26 cellular contexts compared by ENCODE assay signal in the genomic region with DNA sequence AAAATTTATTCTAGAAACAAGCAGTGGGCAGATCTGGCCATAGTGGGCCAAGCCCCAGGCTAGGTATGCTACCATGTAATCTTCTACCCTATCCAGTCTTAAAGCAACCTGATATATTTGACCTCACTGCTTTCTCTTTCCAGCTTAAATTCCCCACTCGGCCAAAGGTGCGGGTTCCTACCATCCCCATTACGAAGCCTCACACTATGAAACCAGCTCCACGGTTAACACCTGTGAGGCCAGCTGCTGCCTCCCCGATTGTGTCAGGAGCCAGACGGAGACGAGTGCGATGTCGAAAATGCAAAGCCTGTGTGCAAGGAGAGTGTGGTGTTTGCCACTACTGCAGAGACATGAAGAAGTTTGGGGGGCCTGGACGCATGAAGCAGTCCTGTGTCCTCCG. TPM values are rescaled to one million over a fixed set of nuclear protein-coding genes. Genes with fewer than 3 reads are reported as not detected.
DNase-seq lines count a peak whose midpoint lies in the region; ATAC-seq and TF ChIP-seq lines count a peak whose summit lies in the region.
"Had no signal": no experiment of that assay in that cellular context is flagged by ENCODE, and none has a peak within 500 bp of the region (broad histone marks: within the 10 kb centered on the region; RNA-seq: fewer than 3 reads in every experiment).

No MANE protein-coding gene starts in this region.

- POLR2A ChIA-PET in CD4-positive, alpha-beta T cell (lab: Charles Lee), result no interaction called here
- POLR2A ChIA-PET in activated CD4-positive, alpha-beta memory T cell treated with anti-CD3 and anti-CD28 coated beads for 36 hours (lab: Charles Lee), result no interaction called here

- H3K27me3 Mint-ChIP-seq in CD4-positive, alpha-beta T cell, result no peaks in the 10 kb centered on the region
- H3K27me3 Mint-ChIP-seq in activated CD4-positive, alpha-beta memory T cell treated with anti-CD3 and anti-CD28 coated beads for 36 hours, result no peaks in the 10 kb centered on the region
- H3K27me3 Mint-ChIP-seq in memory B cell, result no peaks in the 10 kb centered on the region
- H3K27me3 Mint-ChIP-seq: effector memory CD8-positive, alpha-beta T cell; IgD-negative memory B cell had no signal

- no peaks in the 10 kb centered on the region for H3K9me3 Mint-ChIP-seq in CD4-positive, alpha-beta T cell
- no peaks in the 10 kb centered on the region for H3K9me3 Mint-ChIP-seq in activated CD4-positive, alpha-beta memory T cell treated with anti-CD3 and anti-CD28 coated beads for 36 hours
- H3K9me3 Mint-ChIP-seq in memory B cell, result no peaks in the 10 kb centered on the region
- H3K9me3 Mint-ChIP-seq: effector memory CD8-positive, alpha-beta T cell; IgD-negative memory B cell had no signal

- no peaks in the 10 kb centered on the region for H3K27me3 ChIP-seq in CD4-positive, alpha-beta T cell (ENCODE audit: control insufficient read depth, insufficient read depth, low read length)
- H3K27me3 ChIP-seq: heart left ventricle, uterus had no signal

- no peak for ATAC-seq in CD4-positive, alpha-beta T cell (ENCODE audit: poor library complexity)
- ATAC-seq in memory B cell (ENCODE audit: low read depth) (no peak), GM19351 (IDR thresholded peaks at IDR 0.05; ENCODE audit: unreplicated experiment) (no peak)
- ATAC-seq: effector memory CD8-positive, alpha-beta T cell; esophagus mucosa; heart left ventricle; Panc1; sciatic nerve had no signal

- H3K36me3 Mint-ChIP-seq in CD4-positive, alpha-beta T cell (ENCODE audit: low read depth), result peaks cover 99% of the 10 kb centered on the region
- peaks cover 86% of the 10 kb centered on the region for H3K36me3 Mint-ChIP-seq in activated CD4-positive, alpha-beta memory T cell treated with anti-CD3 and anti-CD28 coated beads for 36 hours
- H3K36me3 Mint-ChIP-seq in memory B cell, result peaks cover 56% of the 10 kb centered on the region

- no peak overlapping the region for H3K27ac ChIP-seq in CD4-positive, alpha-beta T cell (ENCODE audit: low read depth, low read length)
- H3K27ac ChIP-seq: coronary artery, heart left ventricle, uterus, WERI-Rb-1 had no signal

- DNase-seq in 8988T (peak; percentile 1), memory B cell (ENCODE audit: low spot score in 2 of 2) (no peak), EL (no peak), germinal center (ENCODE audit: low spot score) (no peak)
- DNase-seq in CD4-positive, alpha-beta T cell, result no peak
- DNase-seq in activated CD4-positive, alpha-beta memory T cell treated with anti-CD3 and anti-CD28 coated beads for 36 hours, result no peak
- DNase-seq: activated CD4-positive, alpha-beta T cell treated with anti-CD3 and anti-CD28 coated beads, Interleukin-2, amount 50 U/mL, for 48 hours; aorta; effector memory CD8-positive, alpha-beta T cell; heart left ventricle; kidney glomerular epithelial cell; NCI-H1048; NCI-H1694; NCI-H510A; NK-92 treated with Interleukin-12 subunit alpha and Interleukin-12 subunit beta, amount 100 ng/mL, for 24 hours; SHP77 treated with DMSO at 0.1 percent for 48 hours; stimulated activated CD4-positive, alpha-beta T cell treated with anti-CD3 and anti-CD28 coated beads, Interleukin-12 subunit alpha, Interleukin-12 subunit beta, amount 100 ng/mL, for 4 hours; stimulated activated CD4-positive, alpha-beta T cell treated with anti-CD3 and anti-CD28 coated beads, Interleukin-4, amount 100 ng/mL, for 1 hour; uterus; WERI-Rb-1 had no signal

- TF ChIP-seq CTCF in CD4-positive, alpha-beta T cell (IDR thresholded peaks at IDR 0.05), result no peak

- CTCF ChIA-PET in CD4-positive, alpha-beta T cell (lab: Charles Lee), result interaction anchor here (2.4 kb wide), 1 partner anchor 138 kb away, joined by 6 read pairs; no protein-coding TSS in a partner anchor
- CTCF ChIA-PET in activated CD4-positive, alpha-beta memory T cell treated with anti-CD3 and anti-CD28 coated beads for 36 hours (lab: Charles Lee), result interaction anchor here (0.9 to 2.7 kb wide), 2 partner anchors 17 to 126 kb away, joined by 4 to 8 read pairs; a partner anchor contains a TSS

- intact Hi-C loops in CD4-positive, alpha-beta T cell (cut with DNase I, micrococcal nuclease), result loop anchor here in 1 of 2 experiments (10.0 kb wide), 2 partner anchors 50 to 260 kb away; a partner anchor contains a TSS
- intact Hi-C loops in activated CD4-positive, alpha-beta memory T cell treated with anti-CD3 and anti-CD28 coated beads for 36 hours (cut with micrococcal nuclease), result no loop called here

- H3K4me1 Mint-ChIP-seq in CD4-positive, alpha-beta T cell (ENCODE audit: low read depth), result peaks cover 72% of the 10 kb centered on the region
- peaks cover 57% of the 10 kb centered on the region for H3K4me1 Mint-ChIP-seq in activated CD4-positive, alpha-beta memory T cell treated with anti-CD3 and anti-CD28 coated beads for 36 hours (ENCODE audit: low read depth)
- H3K4me1 Mint-ChIP-seq in memory B cell, result peaks cover 30% of the 10 kb centered on the region

- peak overlapping the region; percentile 62 for H3K27ac Mint-ChIP-seq in CD4-positive, alpha-beta T cell
- H3K27ac Mint-ChIP-seq in activated CD4-positive, alpha-beta memory T cell treated with anti-CD3 and anti-CD28 coated beads for 36 hours, result peak overlapping the region; percentile 57
- H3K27ac Mint-ChIP-seq in memory B cell, result peak overlapping the region; percentile 33
- H3K27ac Mint-ChIP-seq: effector memory CD8-positive, alpha-beta T cell had no signal

- H3K4me3 Mint-ChIP-seq in CD4-positive, alpha-beta T cell, result no peak overlapping the region
- H3K4me3 Mint-ChIP-seq in activated CD4-positive, alpha-beta memory T cell treated with anti-CD3 and anti-CD28 coated beads for 36 hours, result no peak overlapping the region
- H3K4me3 Mint-ChIP-seq in memory B cell, result no peak overlapping the region
- H3K4me3 Mint-ChIP-seq: effector memory CD8-positive, alpha-beta T cell had no signal

- no peaks in the 10 kb centered on the region for H3K9me3 ChIP-seq in CD4-positive, alpha-beta T cell (ENCODE audit: control insufficient read depth, low read length)
- H3K9me3 ChIP-seq: heart left ventricle, uterus had no signal

RNA-seq across cellular contexts. Expression of a gene that starts 21.2 kb away (rescaled TPM):
- 100 to 1,000 TPM; 309 to 325 TPM for total RNA-seq in CD4-positive, alpha-beta T cell
- total RNA-seq in activated CD4-positive, alpha-beta memory T cell treated with anti-CD3 and anti-CD28 coated beads for 36 hours, result 100 to 1,000 TPM; 273 to 279 TPM

RNA-seq across cellular contexts. Expression of a gene that starts 44.1 kb away (rescaled TPM):
- 100 to 1,000 TPM; 160 to 161 TPM for total RNA-seq in CD4-positive, alpha-beta T cell
- total RNA-seq in activated CD4-positive, alpha-beta memory T cell treated with anti-CD3 and anti-CD28 coated beads for 36 hours, result 10 to 100 TPM; 85.9 to 89.4 TPM

RNA-seq across cellular contexts. Expression of a gene that starts 58.3 kb away (rescaled TPM):
- 1 to 10 TPM; 8.5 to 8.8 TPM for total RNA-seq in CD4-positive, alpha-beta T cell
- 10 to 100 TPM; 14.9 to 19.4 TPM for total RNA-seq in activated CD4-positive, alpha-beta memory T cell treated with anti-CD3 and anti-CD28 coated beads for 36 hours
